In the genomic region with DNA sequence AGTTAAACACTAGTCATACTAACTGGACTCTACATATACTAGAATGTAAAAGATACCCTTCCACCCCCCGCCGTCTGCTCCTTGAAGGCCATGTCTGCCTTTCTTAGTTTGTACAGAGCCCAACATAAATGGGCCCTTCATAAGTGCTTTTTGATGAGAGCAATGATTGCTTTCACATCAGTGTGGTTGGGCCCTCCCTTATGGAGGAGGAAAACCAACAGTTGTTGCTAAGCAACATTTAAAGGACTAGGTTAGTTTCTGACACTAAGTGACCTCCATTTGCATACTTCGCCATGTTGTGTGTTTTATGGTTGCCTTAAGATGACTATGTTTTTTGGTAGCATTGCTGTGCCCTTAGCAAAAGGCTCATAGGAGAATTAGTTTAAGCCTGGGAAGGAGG, we compare ENCODE assay signal across 8 cellular contexts.
DNase-seq lines count a peak whose midpoint lies in the region; ATAC-seq and TF ChIP-seq lines count a peak whose summit lies in the region.

No MANE protein-coding gene starts in this region.

- POLR2A ChIA-PET in activated CD8-positive, alpha-beta T cell treated with anti-CD3 and anti-CD28 coated beads, Interleukin-2, amount 10 ng/mL, durations not matched to agents 7 days and 5 days (lab: Charles Lee): interaction anchor here (1.2 to 8.0 kb wide), 3 partner anchors 9 to 93 kb away, joined by 4 to 87 read pairs (median 15); no protein-coding TSS in a partner anchor

- peak overlapping the region; percentile 83 for H3K27ac Mint-ChIP-seq in activated CD8-positive, alpha-beta memory T cell treated with anti-CD3 and anti-CD28 coated beads, Interleukin-2, amount 10 ng/mL, durations not matched to agents 7 days and 5 days
- peak overlapping the region; percentile 59 for H3K27ac Mint-ChIP-seq in activated CD8-positive, alpha-beta T cell treated with anti-CD3 and anti-CD28 coated beads, Interleukin-2, amount 10 ng/mL, durations not matched to agents 7 days and 5 days

- H3K36me3 ChIP-seq in neutrophil (peaks cover 18% of the 10 kb centered on the region), HAP-1 (replicated peaks) (no peaks in the 10 kb centered on the region)

- ATAC-seq in activated CD8-positive, alpha-beta memory T cell treated with anti-CD3 and anti-CD28 coated beads, Interleukin-2, amount 10 ng/mL, durations not matched to agents 7 days and 5 days: peak; percentile 77
- ATAC-seq in HG03378 (IDR thresholded peaks at IDR 0.05; ENCODE audit: unreplicated experiment): peak; percentile 34
- ATAC-seq in activated CD8-positive, alpha-beta T cell treated with anti-CD3 and anti-CD28 coated beads, Interleukin-2, amount 10 ng/mL, durations not matched to agents 7 days and 5 days: peak; percentile 82

- in situ Hi-C loops in HAP-1 (cut with MboI; ENCODE audit: low sequenced_read_pairs): no loop called here

- H3K36me3 Mint-ChIP-seq in activated CD8-positive, alpha-beta memory T cell treated with anti-CD3 and anti-CD28 coated beads, Interleukin-2, amount 10 ng/mL, durations not matched to agents 7 days and 5 days: peaks cover 48% of the 10 kb centered on the region
- peaks cover 49% of the 10 kb centered on the region for H3K36me3 Mint-ChIP-seq in activated CD8-positive, alpha-beta T cell treated with anti-CD3 and anti-CD28 coated beads, Interleukin-2, amount 10 ng/mL, durations not matched to agents 7 days and 5 days (ENCODE audit: low read depth)

- H3K4me3 Mint-ChIP-seq in activated CD8-positive, alpha-beta memory T cell treated with anti-CD3 and anti-CD28 coated beads, Interleukin-2, amount 10 ng/mL, durations not matched to agents 7 days and 5 days: peak overlapping the region; percentile 34
- H3K4me3 Mint-ChIP-seq in activated CD8-positive, alpha-beta T cell treated with anti-CD3 and anti-CD28 coated beads, Interleukin-2, amount 10 ng/mL, durations not matched to agents 7 days and 5 days: peak overlapping the region; percentile 40

- peak overlapping the region; percentile 51 for H3K27ac ChIP-seq in neutrophil

- H3K27me3 ChIP-seq in neutrophil (no peaks in the 10 kb centered on the region), HAP-1 (ENCODE audit: low read depth) (no peaks in the 10 kb centered on the region)

- H3K27me3 Mint-ChIP-seq in activated CD8-positive, alpha-beta memory T cell treated with anti-CD3 and anti-CD28 coated beads, Interleukin-2, amount 10 ng/mL, durations not matched to agents 7 days and 5 days: no peaks in the 10 kb centered on the region
- no peaks in the 10 kb centered on the region for H3K27me3 Mint-ChIP-seq in activated CD8-positive, alpha-beta T cell treated with anti-CD3 and anti-CD28 coated beads, Interleukin-2, amount 10 ng/mL, durations not matched to agents 7 days and 5 days (ENCODE audit: low read depth)

- H3K4me3 ChIP-seq in neutrophil (ENCODE audit: low read depth in 1 of 2, low read length in 1 of 2): no peak overlapping the region
- no peak overlapping the region for H3K4me3 ChIP-seq in HAP-1

- CTCF ChIA-PET in activated CD8-positive, alpha-beta memory T cell treated with anti-CD3 and anti-CD28 coated beads, Interleukin-2, amount 10 ng/mL, durations not matched to agents 7 days and 5 days (lab: Charles Lee): interaction anchor here (1.0 to 5.5 kb wide), 5 partner anchors 10 to 93 kb away, joined by 4 to 42 read pairs (median 17); no protein-coding TSS in a partner anchor
- CTCF ChIA-PET in activated CD8-positive, alpha-beta T cell treated with anti-CD3 and anti-CD28 coated beads, Interleukin-2, amount 10 ng/mL, durations not matched to agents 7 days and 5 days (lab: Charles Lee): interaction anchor here (1.0 to 7.4 kb wide), 11 partner anchors 8 to 109 kb away, joined by 3 to 63 read pairs (median 12); no protein-coding TSS in a partner anchor

- H3K4me1 Mint-ChIP-seq in activated CD8-positive, alpha-beta memory T cell treated with anti-CD3 and anti-CD28 coated beads, Interleukin-2, amount 10 ng/mL, durations not matched to agents 7 days and 5 days: peaks cover 92% of the 10 kb centered on the region
- H3K4me1 Mint-ChIP-seq in activated CD8-positive, alpha-beta T cell treated with anti-CD3 and anti-CD28 coated beads, Interleukin-2, amount 10 ng/mL, durations not matched to agents 7 days and 5 days (ENCODE audit: low read depth): peaks cover 86% of the 10 kb centered on the region

- H3K4me1 ChIP-seq in neutrophil (ENCODE audit: control insufficient read depth in 1 of 2, insufficient read depth in 1 of 2, low read depth in 1 of 2, low read length in 1 of 2): peaks cover 25 to 49% of the 10 kb centered on the region in 2 experiments
- H3K4me1 ChIP-seq in HAP-1: peaks cover 28% of the 10 kb centered on the region

- H3K9me3 ChIP-seq in neutrophil (no peaks in the 10 kb centered on the region), HAP-1 (no peaks in the 10 kb centered on the region)

- peak; percentile 67 for DNase-seq in activated CD8-positive, alpha-beta memory T cell treated with anti-CD3 and anti-CD28 coated beads, Interleukin-2, amount 10 ng/mL, durations not matched to agents 7 days and 5 days
- no peak for DNase-seq in activated CD8-positive, alpha-beta memory T cell treated with anti-CD3 and anti-CD28 coated beads for 24 hours
- peak; percentile 66 for DNase-seq in activated CD8-positive, alpha-beta T cell treated with anti-CD3 and anti-CD28 coated beads, Interleukin-2, amount 10 ng/mL, durations not matched to agents 7 days and 5 days
- DNase-seq in HAP-1 (ENCODE audit: low spot score in 2 of 2): no peak
- no peak for DNase-seq in SHP77 treated with DMSO at 0.1 percent for 48 hours (lab: John Stamatoyannopoulos, UW)
- no peak for DNase-seq in dedifferentiated amniotic fluid mesenchymal stem cell (ENCODE audit: extremely low spot score)

- no peak for TF ChIP-seq CTCF in neutrophil (IDR thresholded peaks at IDR 0.05)

- H3K9me3 Mint-ChIP-seq in activated CD8-positive, alpha-beta memory T cell treated with anti-CD3 and anti-CD28 coated beads, Interleukin-2, amount 10 ng/mL, durations not matched to agents 7 days and 5 days (ENCODE audit: low read depth): no peaks in the 10 kb centered on the region
- no peaks in the 10 kb centered on the region for H3K9me3 Mint-ChIP-seq in activated CD8-positive, alpha-beta T cell treated with anti-CD3 and anti-CD28 coated beads, Interleukin-2, amount 10 ng/mL, durations not matched to agents 7 days and 5 days (ENCODE audit: insufficient read depth)

Comparison
In these comparisons a context has a peak if more than half of its experiments do, and no peak if none do; other contexts are left out.
1. DNase-seq: peak in activated CD8-positive, alpha-beta memory T cell treated with anti-CD3 and anti-CD28 coated beads, Interleukin-2, amount 10 ng/mL, durations not matched to agents 7 days and 5 days (single experiment) and activated CD8-positive, alpha-beta T cell treated with anti-CD3 and anti-CD28 coated beads, Interleukin-2, amount 10 ng/mL, durations not matched to agents 7 days and 5 days (single experiment); none in activated CD8-positive, alpha-beta memory T cell treated with anti-CD3 and anti-CD28 coated beads for 24 hours (single experiment), HAP-1 (0 of 2), SHP77 treated with DMSO at 0.1 percent for 48 hours (single experiment) and dedifferentiated amniotic fluid mesenchymal stem cell (single experiment).
2. Peak in every context shown above with its lines, with median percentiles within 50 percentile points of each other: ATAC-seq.